In the genomic region with DNA sequence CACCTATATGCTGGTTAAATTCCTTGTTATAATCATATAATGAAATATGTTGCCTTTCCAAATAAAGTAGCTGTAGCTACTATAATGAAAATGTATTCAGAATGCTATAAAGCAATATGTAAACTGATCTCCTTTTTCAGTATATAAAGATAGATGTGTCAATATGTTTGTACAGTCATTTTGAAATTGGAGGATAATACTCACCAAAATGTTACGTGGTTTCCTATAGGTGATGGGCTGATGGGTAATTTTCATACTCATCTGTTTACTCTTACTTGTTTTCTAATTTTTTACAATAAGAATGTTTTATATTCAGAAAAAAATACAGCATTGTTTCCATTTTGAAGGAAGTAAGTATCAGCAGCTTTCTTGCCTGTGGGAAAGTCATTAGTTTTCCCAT, we compare ENCODE assay signal across 29 cellular contexts.
"Had no signal": no experiment of that assay in that cellular context is flagged by ENCODE, and none has a peak within 500 bp of the region (broad histone marks: within the 10 kb centered on the region; RNA-seq: fewer than 3 reads in every experiment).

No MANE protein-coding gene starts in this region.

- H3K9me3 Mint-ChIP-seq: activated B cell treated with CpG ODN at 0.5 μM for 24 hours; activated CD4-positive, alpha-beta memory T cell treated with anti-CD3 and anti-CD28 coated beads for 36 hours; central memory CD8-positive, alpha-beta T cell; dendritic cell treated with granulocyte-macrophage colony-stimulating factor and Interleukin-4, amounts not matched to agents 40 ng/mL and 50 ng/mL, for 4 days; endodermal cell; T-helper 2 cell treated with Interferon-gamma antibody and Interleukin-4, amounts not matched to agents 5 μg/mL and 100 μg/mL, for 36 hours had no signal

- H3K4me3 ChIP-seq: coronary artery, dorsolateral prefrontal cortex had no signal

- ATAC-seq: activated CD8-positive, alpha-beta T cell treated with anti-CD3 and anti-CD28 coated beads, Interleukin-2, amount 10 ng/mL, durations not matched to agents 7 days and 5 days; esophagus mucosa; T-helper 17 cell had no signal

- H3K27me3 Mint-ChIP-seq: dendritic cell treated with granulocyte-macrophage colony-stimulating factor and Interleukin-4, amounts not matched to agents 40 ng/mL and 50 ng/mL, for 4 days had no signal

- H3K36me3 Mint-ChIP-seq: activated CD4-positive, alpha-beta memory T cell treated with anti-CD3 and anti-CD28 coated beads for 36 hours; activated naive CD8-positive, alpha-beta T cell had no signal

- H3K27ac ChIP-seq: brain microvascular endothelial cell, coronary artery, dorsolateral prefrontal cortex, WERI-Rb-1 had no signal

- H3K36me3 ChIP-seq: brain microvascular endothelial cell had no signal

- DNase-seq: activated B cell treated with CpG ODN at 0.5 μM for 24 hours; activated CD4-positive, alpha-beta memory T cell treated with anti-CD3 and anti-CD28 coated beads for 36 hours; activated CD4-positive, alpha-beta T cell treated with anti-CD3 and anti-CD28 coated beads for 1 hour; activated CD4-positive, alpha-beta T cell treated with anti-CD3 and anti-CD28 coated beads for 48 hours; activated CD4-positive, alpha-beta T cell treated with anti-CD3 and anti-CD28 coated beads, Interleukin-2, amount 50 U/mL, for 1 hour; activated CD8-positive, alpha-beta T cell treated with anti-CD3 and anti-CD28 coated beads, Interleukin-2, amount 10 ng/mL, durations not matched to agents 7 days and 5 days; activated effector memory CD4-positive, alpha-beta T cell treated with Interleukin-2 at 50 U/mL for 16 hours; activated gamma-delta T cell treated with Interleukin-2 at 50 U/mL for 16 hours; activated naive CD4-positive, alpha-beta T cell treated with anti-CD3 and anti-CD28 coated beads, Interleukin-2, amount 50 U/mL, for 16 hours; activated naive CD4-positive, alpha-beta T cell treated with Interleukin-2 at 50 U/mL for 16 hours; activated T-cell treated with anti-CD3 and anti-CD28 coated beads, Interleukin-2, amount 50 U/mL, for 48 hours; amniotic stem cell; anterior cingulate cortex; brain microvascular endothelial cell; dorsolateral prefrontal cortex; effector memory CD4-positive, alpha-beta T cell; endodermal cell; foreskin fibroblast; head of caudate nucleus; hippocampal formation; T-helper 17 cell; T1000; WERI-Rb-1 had no signal

- H3K4me1 Mint-ChIP-seq: activated B cell treated with CpG ODN at 0.5 μM for 24 hours; central memory CD8-positive, alpha-beta T cell had no signal

- H3K27me3 ChIP-seq: brain microvascular endothelial cell, dorsolateral prefrontal cortex had no signal

- H3K27ac Mint-ChIP-seq: activated B cell treated with CpG ODN at 0.5 μM for 24 hours; activated CD4-positive, alpha-beta memory T cell treated with anti-CD3 and anti-CD28 coated beads for 36 hours; activated CD8-positive, alpha-beta T cell treated with anti-CD3 and anti-CD28 coated beads, Interleukin-2, amount 10 ng/mL, durations not matched to agents 7 days and 5 days; activated naive CD8-positive, alpha-beta T cell; dendritic cell treated with granulocyte-macrophage colony-stimulating factor and Interleukin-4, amounts not matched to agents 40 ng/mL and 50 ng/mL, for 4 days; endodermal cell; T-helper 17 cell; T-helper 2 cell treated with Interferon-gamma antibody and Interleukin-4, amounts not matched to agents 5 μg/mL and 100 μg/mL, for 36 hours had no signal

- H3K4me3 Mint-ChIP-seq: activated B cell treated with CpG ODN at 0.5 μM for 24 hours; activated CD4-positive, alpha-beta memory T cell treated with anti-CD3 and anti-CD28 coated beads for 36 hours; activated CD8-positive, alpha-beta T cell treated with anti-CD3 and anti-CD28 coated beads, Interleukin-2, amount 10 ng/mL, durations not matched to agents 7 days and 5 days; activated naive CD8-positive, alpha-beta T cell; central memory CD8-positive, alpha-beta T cell; dendritic cell treated with granulocyte-macrophage colony-stimulating factor and Interleukin-4, amounts not matched to agents 40 ng/mL and 50 ng/mL, for 4 days; endodermal cell; T-helper 17 cell; T-helper 2 cell treated with Interferon-gamma antibody and Interleukin-4, amounts not matched to agents 5 μg/mL and 100 μg/mL, for 36 hours had no signal
